In the genomic region with DNA sequence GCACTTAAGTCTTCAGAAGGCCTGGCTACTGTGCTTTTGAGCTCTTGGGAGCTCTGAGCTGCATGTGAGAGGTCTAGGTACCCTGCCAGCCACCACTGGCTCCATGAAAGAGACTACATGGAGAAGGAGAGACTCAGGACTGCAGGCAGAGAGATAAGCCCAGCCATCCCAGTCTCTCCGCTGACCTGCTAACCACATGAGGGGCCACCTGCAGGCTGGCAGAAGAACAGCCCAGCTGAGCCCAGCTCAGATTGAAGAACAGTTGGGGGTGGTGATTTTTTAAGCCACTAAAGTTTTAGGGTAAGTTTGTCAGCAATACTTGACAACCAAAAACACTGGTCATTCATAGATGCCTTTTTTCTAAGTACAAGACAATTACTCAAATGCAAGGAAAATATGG, we compare ENCODE assay signal across 13 cellular contexts.
DNase-seq lines count a peak whose midpoint lies in the region; ATAC-seq and TF ChIP-seq lines count a peak whose summit lies in the region.
"Had no signal": no experiment of that assay in that cellular context is flagged by ENCODE, and none has a peak within 500 bp of the region (broad histone marks: within the 10 kb centered on the region; RNA-seq: fewer than 3 reads in every experiment).

No MANE protein-coding gene starts in this region.

- POLR2A ChIA-PET in HEK293T (lab: Yijun Ruan, JAX): no interaction called here

- CTCF ChIA-PET in HEK293T (lab: Yijun Ruan, JAX): no interaction called here

- DNase-seq in ACHN: peak; percentile 7
- DNase-seq in HEK293T (ENCODE audit: extremely low spot score): peak; percentile 17
- peak; percentile 8 for DNase-seq in SW480 (ENCODE audit: low spot score)
- DNase-seq in epithelial cell of esophagus (ENCODE audit: low read depth): no peak
- no peak for DNase-seq in stimulated activated CD4-positive, alpha-beta T cell treated with anti-CD3 and anti-CD28 coated beads, Interleukin-4, amount 100 ng/mL, for 24 hours
- no peak for DNase-seq in SIG-M5 treated with dmso at 0.1 percent for 504 hours (lab: John Stamatoyannopoulos, UW; ENCODE audit: unreplicated experiment)
- DNase-seq in GF-D8 (lab: John Stamatoyannopoulos, UW): no peak
- DNase-seq: CD4-positive, alpha-beta T cell; NCI-H1092 treated with DMSO at 0.1 percent for 48 hours; NCI-H2081 treated with DMSO at 0.1 percent for 48 hours; NCI-H510A treated with DMSO at 0.1 percent for 48 hours; SIG-M5 had no signal

- peak; percentile 3 for TF ChIP-seq CTCF in epithelial cell of esophagus (IDR thresholded peaks at IDR 0.05; ENCODE audit: insufficient read depth, low read depth, low read length, missing control alignments)

- ATAC-seq in HG02870 (IDR thresholded peaks at IDR 0.05; ENCODE audit: unreplicated experiment): no peak

- no peak overlapping the region for H3K4me3 ChIP-seq in epithelial cell of esophagus (ENCODE audit: low read length)

- in situ Hi-C loops in ACHN (cut with HindIII; ENCODE audit: low pct_ligation_motif_present, low pct_unique_long_range_greater_than_20kb, low sequenced_read_pairs): no loop called here

TF ChIP-seq in HEK293T, 16 proteins besides CTCF, POLR2A, EP300 and RAD21:
- TF ChIP-seq ARNT (IDR thresholded peaks at IDR 0.05) (no peak), HDGF (IDR thresholded peaks at IDR 0.05; ENCODE audit: borderline replicate concordance) (no peak), FOXK2 (IDR thresholded peaks at IDR 0.05) (no peak), SP1 (IDR thresholded peaks at IDR 0.05) (no peak), FOXM1 (IDR thresholded peaks at IDR 0.05; ENCODE audit: borderline replicate concordance) (no peak), TARDBP (IDR thresholded peaks at IDR 0.05) (no peak), ELF4 (IDR thresholded peaks at IDR 0.05) (no peak), CTBP1 (IDR thresholded peaks at IDR 0.05; ENCODE audit: borderline replicate concordance) (no peak), SUZ12 (IDR thresholded peaks at IDR 0.05) (no peak), BHLHE40 (IDR thresholded peaks at IDR 0.05; ENCODE audit: borderline replicate concordance) (no peak), LEF1 (IDR thresholded peaks at IDR 0.05; ENCODE audit: borderline replicate concordance) (no peak), FOXA1 (IDR thresholded peaks at IDR 0.05) (no peak), L3MBTL2 (conservative IDR thresholded peaks at IDR 0.05) (no peak), NFRKB (IDR thresholded peaks at IDR 0.05) (no peak)

Comparison
In these comparisons a context has a peak if more than half of its experiments do, and no peak if none do; other contexts are left out.
1. DNase-seq: peak in ACHN (single experiment), HEK293T (single experiment) and SW480 (single experiment); none in epithelial cell of esophagus (single experiment), stimulated activated CD4-positive, alpha-beta T cell treated with anti-CD3 and anti-CD28 coated beads, Interleukin-4, amount 100 ng/mL, for 24 hours (single experiment), SIG-M5 treated with dmso at 0.1 percent for 504 hours (single experiment) and GF-D8 (single experiment).